ENCODE assay signal across 1 cellular context in the genomic region with DNA sequence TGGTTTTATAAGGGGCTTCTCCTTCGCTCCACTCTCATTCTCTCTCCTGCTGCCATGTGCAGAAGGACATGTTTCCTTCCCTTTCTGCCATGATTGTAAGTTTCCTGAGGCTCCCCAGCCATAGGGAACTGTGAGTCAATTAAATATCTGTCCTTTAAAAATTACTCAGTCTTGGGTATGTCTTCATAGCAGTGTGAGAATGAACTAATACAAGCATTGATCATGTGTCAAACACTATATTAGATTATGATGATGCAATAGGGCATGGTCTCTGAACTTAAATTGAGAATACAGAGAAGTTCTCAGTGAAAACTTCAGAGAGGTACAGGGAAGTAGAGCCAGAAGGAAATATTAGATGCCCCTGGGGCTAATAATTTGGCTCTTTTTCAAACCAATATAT.
TF ChIP-seq lines count a peak whose summit lies in the region.

No MANE protein-coding gene starts in this region.

TF ChIP-seq in K562, 482 proteins besides CTCF, POLR2A, EP300 and RAD21 (continued from another document):
- peak; percentile 38 to 46; a peak in 1 of 4 replicates for TF ChIP-seq TRIM24 (IDR thresholded peaks at IDR 0.05)
- TF ChIP-seq, protein P1, sequence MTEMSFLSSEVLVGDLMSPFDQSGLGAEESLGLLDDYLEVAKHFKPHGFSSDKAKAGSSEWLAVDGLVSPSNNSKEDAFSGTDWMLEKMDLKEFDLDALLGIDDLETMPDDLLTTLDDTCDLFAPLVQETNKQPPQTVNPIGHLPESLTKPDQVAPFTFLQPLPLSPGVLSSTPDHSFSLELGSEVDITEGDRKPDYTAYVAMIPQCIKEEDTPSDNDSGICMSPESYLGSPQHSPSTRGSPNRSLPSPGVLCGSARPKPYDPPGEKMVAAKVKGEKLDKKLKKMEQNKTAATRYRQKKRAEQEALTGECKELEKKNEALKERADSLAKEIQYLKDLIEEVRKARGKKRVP (CRISPR knock-in tag; IDR thresholded peaks at IDR 0.05) = peak; percentile 24; the same call in 1 of the 2 replicates
